Comparison of ENCODE assay signal across 8 cellular contexts in genomic region chr9:131669234-131670172, GRCh38.
DNase-seq lines count a peak whose midpoint lies in the region; ATAC-seq lines count a peak whose summit lies in the region.

No MANE protein-coding gene starts in this region.

- peaks cover 54% of the 10 kb centered on the region for H3K4me1 Mint-ChIP-seq in activated T-helper 17 cell treated with anti-CD3 and anti-CD28 coated beads, Interleukin-2, amount 50 U/mL, for 72 hours

- peaks cover 99% of the 10 kb centered on the region for H3K36me3 Mint-ChIP-seq in activated T-helper 17 cell treated with anti-CD3 and anti-CD28 coated beads, Interleukin-2, amount 50 U/mL, for 72 hours (ENCODE audit: low read depth)

- peak overlapping the region; percentile 83 for H3K4me3 Mint-ChIP-seq in activated T-helper 17 cell treated with anti-CD3 and anti-CD28 coated beads, Interleukin-2, amount 50 U/mL, for 72 hours

- H3K27me3 Mint-ChIP-seq in activated T-helper 17 cell treated with anti-CD3 and anti-CD28 coated beads, Interleukin-2, amount 50 U/mL, for 72 hours, result no peaks in the 10 kb centered on the region

- H3K9me3 Mint-ChIP-seq in activated T-helper 17 cell treated with anti-CD3 and anti-CD28 coated beads, Interleukin-2, amount 50 U/mL, for 72 hours, result no peaks in the 10 kb centered on the region

- intact Hi-C loops in left colon (cut with DNase I, micrococcal nuclease), result no loop called here

- no peak for DNase-seq in left lobe of liver (ENCODE audit: low spot score)
- DNase-seq in stimulated activated naive CD8-positive, alpha-beta T cell treated with anti-CD3 and anti-CD28 coated beads, Interleukin-15, Interleukin-2, amounts not matched to agents 100 U/mL and 50 U/mL, for 24 hours, result peak; percentile 55
- DNase-seq in left colon, result no peak
- no peak for DNase-seq in ACHN

- in situ Hi-C loops in ACHN (cut with HindIII; ENCODE audit: low pct_ligation_motif_present, low pct_unique_long_range_greater_than_20kb, low sequenced_read_pairs), result no loop called here

- peak overlapping the region; percentile 99 for H3K27ac Mint-ChIP-seq in activated T-helper 17 cell treated with anti-CD3 and anti-CD28 coated beads, Interleukin-2, amount 50 U/mL, for 72 hours

- ATAC-seq in HG02642 (IDR thresholded peaks at IDR 0.05; ENCODE audit: poor library complexity, unreplicated experiment), result peak; percentile 10
- ATAC-seq in activated T-helper 17 cell treated with anti-CD3 and anti-CD28 coated beads, Interleukin-2, amount 50 U/mL, for 72 hours (replicated peaks), result peak; percentile 45
- peak; percentile 13 for ATAC-seq in left lobe of liver
- ATAC-seq in stimulated activated naive CD8-positive, alpha-beta T cell treated with anti-CD3 and anti-CD28 coated beads, Interleukin-15, Interleukin-2, amounts not matched to agents 100 U/mL and 50 U/mL, for 24 hours, result no peak
- ATAC-seq in GM19035 (IDR thresholded peaks at IDR 0.05; ENCODE audit: unreplicated experiment), result no peak
- ATAC-seq in left colon, result no peak
- ATAC-seq in GM18870 (IDR thresholded peaks at IDR 0.05; ENCODE audit: unreplicated experiment), result no peak

Comparison
In these comparisons a context has a peak if more than half of its experiments do, and no peak if none do; other contexts are left out.
1. ATAC-seq: peak in HG02642 (single experiment), activated T-helper 17 cell treated with anti-CD3 and anti-CD28 coated beads, Interleukin-2, amount 50 U/mL, for 72 hours (single experiment) and left lobe of liver (single experiment); none in stimulated activated naive CD8-positive, alpha-beta T cell treated with anti-CD3 and anti-CD28 coated beads, Interleukin-15, Interleukin-2, amounts not matched to agents 100 U/mL and 50 U/mL, for 24 hours (single experiment), GM19035 (single experiment), left colon (single experiment) and GM18870 (single experiment).